1 cellular context compared by ENCODE assay signal in the genomic region with DNA sequence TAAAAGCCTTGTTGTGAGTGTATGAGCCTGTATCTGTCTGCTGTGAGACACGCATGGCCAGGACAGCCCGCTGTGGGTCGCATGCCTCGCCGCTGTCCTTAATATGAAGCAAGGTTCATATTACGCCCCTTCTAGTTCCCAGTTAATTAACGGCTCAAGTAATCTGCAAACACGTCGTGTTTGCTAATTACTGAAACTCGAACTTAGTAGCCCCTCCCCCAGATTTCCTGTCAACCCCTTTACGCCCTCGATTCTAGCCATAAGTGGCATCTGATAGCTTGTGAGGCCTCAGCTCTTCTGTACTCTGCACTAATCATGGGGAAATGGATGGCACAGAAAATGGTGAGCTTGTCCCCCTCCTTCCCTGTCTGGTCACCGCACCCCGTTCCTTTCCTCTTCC.
TF ChIP-seq lines count a peak whose summit lies in the region.

No MANE protein-coding gene starts in this region.

TF ChIP-seq in SK-N-SH, 30 proteins besides CTCF, POLR2A, EP300 and RAD21 (continued from another document):
- TF ChIP-seq, protein P1, sequence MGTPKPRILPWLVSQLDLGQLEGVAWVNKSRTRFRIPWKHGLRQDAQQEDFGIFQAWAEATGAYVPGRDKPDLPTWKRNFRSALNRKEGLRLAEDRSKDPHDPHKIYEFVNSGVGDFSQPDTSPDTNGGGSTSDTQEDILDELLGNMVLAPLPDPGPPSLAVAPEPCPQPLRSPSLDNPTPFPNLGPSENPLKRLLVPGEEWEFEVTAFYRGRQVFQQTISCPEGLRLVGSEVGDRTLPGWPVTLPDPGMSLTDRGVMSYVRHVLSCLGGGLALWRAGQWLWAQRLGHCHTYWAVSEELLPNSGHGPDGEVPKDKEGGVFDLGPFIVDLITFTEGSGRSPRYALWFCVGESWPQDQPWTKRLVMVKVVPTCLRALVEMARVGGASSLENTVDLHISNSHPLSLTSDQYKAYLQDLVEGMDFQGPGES (IDR thresholded peaks at IDR 0.05; ENCODE audit: low read depth, low read length): no peak
- TF ChIP-seq JUND (IDR thresholded peaks at IDR 0.05) (no peak), REST (IDR thresholded peaks at IDR 0.05; ENCODE audit: low read depth, low read length) (no peak), MEF2A (IDR thresholded peaks at IDR 0.05; ENCODE audit: borderline replicate concordance, low read depth) (no peak), SMC3 (IDR thresholded peaks at IDR 0.05; ENCODE audit: low read depth, low read length) (no peak), TAF1 (IDR thresholded peaks at IDR 0.05; ENCODE audit: borderline replicate concordance, low read depth, low read length) (no peak)
